Comparison of ENCODE assay signal across 2 cellular contexts in the genomic region with DNA sequence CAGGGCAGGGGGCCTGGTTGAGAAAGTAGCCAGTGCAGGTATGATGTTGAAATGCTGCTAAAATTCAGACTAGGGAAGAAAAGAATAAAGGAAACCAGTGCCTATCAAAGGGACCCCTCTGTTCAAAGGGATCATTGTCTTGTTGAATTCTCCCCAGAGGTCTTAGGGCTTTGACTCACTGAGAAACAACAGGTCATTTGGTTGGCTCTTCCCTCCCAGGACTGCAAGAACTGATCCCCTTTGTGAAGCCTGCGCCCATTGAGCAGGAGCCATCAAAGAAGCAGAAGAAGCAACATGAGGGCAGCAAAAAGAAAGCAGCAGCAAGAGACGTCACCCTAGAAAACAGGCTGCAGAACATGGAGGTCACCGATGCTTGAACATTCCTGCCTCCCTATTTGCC.
TF ChIP-seq lines count a peak whose summit lies in the region.

No MANE protein-coding gene starts in this region.

TF ChIP-seq in HEK293, 187 proteins besides CTCF, POLR2A, EP300 and RAD21:
- TF ChIP-seq ZNF521 (tag by site-specific recombination; IDR thresholded peaks at IDR 0.05): no peak
- peak; percentile 50; the same call in 1 of the 2 replicates for TF ChIP-seq SCRT2 (tag by site-specific recombination; IDR thresholded peaks at IDR 0.05)
- no peak for TF ChIP-seq ZFP41 (tag by site-specific recombination; IDR thresholded peaks at IDR 0.05; ENCODE audit: borderline replicate concordance)
- TF ChIP-seq, protein P1, sequence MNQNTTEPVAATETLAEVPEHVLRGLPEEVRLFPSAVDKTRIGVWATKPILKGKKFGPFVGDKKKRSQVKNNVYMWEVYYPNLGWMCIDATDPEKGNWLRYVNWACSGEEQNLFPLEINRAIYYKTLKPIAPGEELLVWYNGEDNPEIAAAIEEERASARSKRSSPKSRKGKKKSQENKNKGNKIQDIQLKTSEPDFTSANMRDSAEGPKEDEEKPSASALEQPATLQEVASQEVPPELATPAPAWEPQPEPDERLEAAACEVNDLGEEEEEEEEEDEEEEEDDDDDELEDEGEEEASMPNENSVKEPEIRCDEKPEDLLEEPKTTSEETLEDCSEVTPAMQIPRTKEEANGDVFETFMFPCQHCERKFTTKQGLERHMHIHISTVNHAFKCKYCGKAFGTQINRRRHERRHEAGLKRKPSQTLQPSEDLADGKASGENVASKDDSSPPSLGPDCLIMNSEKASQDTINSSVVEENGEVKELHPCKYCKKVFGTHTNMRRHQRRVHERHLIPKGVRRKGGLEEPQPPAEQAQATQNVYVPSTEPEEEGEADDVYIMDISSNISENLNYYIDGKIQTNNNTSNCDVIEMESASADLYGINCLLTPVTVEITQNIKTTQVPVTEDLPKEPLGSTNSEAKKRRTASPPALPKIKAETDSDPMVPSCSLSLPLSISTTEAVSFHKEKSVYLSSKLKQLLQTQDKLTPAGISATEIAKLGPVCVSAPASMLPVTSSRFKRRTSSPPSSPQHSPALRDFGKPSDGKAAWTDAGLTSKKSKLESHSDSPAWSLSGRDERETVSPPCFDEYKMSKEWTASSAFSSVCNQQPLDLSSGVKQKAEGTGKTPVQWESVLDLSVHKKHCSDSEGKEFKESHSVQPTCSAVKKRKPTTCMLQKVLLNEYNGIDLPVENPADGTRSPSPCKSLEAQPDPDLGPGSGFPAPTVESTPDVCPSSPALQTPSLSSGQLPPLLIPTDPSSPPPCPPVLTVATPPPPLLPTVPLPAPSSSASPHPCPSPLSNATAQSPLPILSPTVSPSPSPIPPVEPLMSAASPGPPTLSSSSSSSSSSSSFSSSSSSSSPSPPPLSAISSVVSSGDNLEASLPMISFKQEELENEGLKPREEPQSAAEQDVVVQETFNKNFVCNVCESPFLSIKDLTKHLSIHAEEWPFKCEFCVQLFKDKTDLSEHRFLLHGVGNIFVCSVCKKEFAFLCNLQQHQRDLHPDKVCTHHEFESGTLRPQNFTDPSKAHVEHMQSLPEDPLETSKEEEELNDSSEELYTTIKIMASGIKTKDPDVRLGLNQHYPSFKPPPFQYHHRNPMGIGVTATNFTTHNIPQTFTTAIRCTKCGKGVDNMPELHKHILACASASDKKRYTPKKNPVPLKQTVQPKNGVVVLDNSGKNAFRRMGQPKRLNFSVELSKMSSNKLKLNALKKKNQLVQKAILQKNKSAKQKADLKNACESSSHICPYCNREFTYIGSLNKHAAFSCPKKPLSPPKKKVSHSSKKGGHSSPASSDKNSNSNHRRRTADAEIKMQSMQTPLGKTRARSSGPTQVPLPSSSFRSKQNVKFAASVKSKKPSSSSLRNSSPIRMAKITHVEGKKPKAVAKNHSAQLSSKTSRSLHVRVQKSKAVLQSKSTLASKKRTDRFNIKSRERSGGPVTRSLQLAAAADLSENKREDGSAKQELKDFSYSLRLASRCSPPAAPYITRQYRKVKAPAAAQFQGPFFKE (tag by site-specific recombination; IDR thresholded peaks at IDR 0.05; ENCODE audit: borderline replicate concordance): no peak
- no peak for TF ChIP-seq ZNF658 (tag by site-specific recombination; IDR thresholded peaks at IDR 0.05)
- TF ChIP-seq ZNF10 (tag by site-specific recombination; IDR thresholded peaks at IDR 0.05): no peak
- TF ChIP-seq, protein P2, sequence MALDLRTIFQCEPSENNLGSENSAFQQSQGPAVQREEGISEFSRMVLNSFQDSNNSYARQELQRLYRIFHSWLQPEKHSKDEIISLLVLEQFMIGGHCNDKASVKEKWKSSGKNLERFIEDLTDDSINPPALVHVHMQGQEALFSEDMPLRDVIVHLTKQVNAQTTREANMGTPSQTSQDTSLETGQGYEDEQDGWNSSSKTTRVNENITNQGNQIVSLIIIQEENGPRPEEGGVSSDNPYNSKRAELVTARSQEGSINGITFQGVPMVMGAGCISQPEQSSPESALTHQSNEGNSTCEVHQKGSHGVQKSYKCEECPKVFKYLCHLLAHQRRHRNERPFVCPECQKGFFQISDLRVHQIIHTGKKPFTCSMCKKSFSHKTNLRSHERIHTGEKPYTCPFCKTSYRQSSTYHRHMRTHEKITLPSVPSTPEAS (tag by site-specific recombination; IDR thresholded peaks at IDR 0.05): no peak
- TF ChIP-seq GLIS2 (tag by site-specific recombination; IDR thresholded peaks at IDR 0.05): no peak

TF ChIP-seq in K562, 482 proteins besides CTCF, POLR2A, EP300 and RAD21:
- TF ChIP-seq DNMT1 (IDR thresholded peaks at IDR 0.05) (no peak), TCF7L2 (IDR thresholded peaks at IDR 0.05; ENCODE audit: low read depth, low read length) (no peak), BHLHE40 (IDR thresholded peaks at IDR 0.05; ENCODE audit: low read length) (no peak), POLR2AphosphoS2 (IDR thresholded peaks at IDR 0.05; ENCODE audit: low read length) (0 out of 2 replicates have a peak, but pooled peaks have one; percentile 16), PHF21A (IDR thresholded peaks at IDR 0.05; ENCODE audit: borderline replicate concordance, low read depth) (no peak), TAL1 (IDR thresholded peaks at IDR 0.05) (no peak)
- TF ChIP-seq, protein P3, sequence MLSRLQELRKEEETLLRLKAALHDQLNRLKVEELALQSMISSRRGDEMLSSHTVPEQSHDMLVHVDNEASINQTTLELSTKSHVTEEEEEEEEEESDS (CRISPR knock-in tag; IDR thresholded peaks at IDR 0.05): no peak
- TF ChIP-seq, protein P4, sequence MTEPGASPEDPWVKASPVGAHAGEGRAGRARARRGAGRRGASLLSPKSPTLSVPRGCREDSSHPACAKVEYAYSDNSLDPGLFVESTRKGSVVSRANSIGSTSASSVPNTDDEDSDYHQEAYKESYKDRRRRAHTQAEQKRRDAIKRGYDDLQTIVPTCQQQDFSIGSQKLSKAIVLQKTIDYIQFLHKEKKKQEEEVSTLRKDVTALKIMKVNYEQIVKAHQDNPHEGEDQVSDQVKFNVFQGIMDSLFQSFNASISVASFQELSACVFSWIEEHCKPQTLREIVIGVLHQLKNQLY (CRISPR knock-in tag; conservative IDR thresholded peaks at IDR 0.05): no peak
- TF ChIP-seq, protein P5, sequence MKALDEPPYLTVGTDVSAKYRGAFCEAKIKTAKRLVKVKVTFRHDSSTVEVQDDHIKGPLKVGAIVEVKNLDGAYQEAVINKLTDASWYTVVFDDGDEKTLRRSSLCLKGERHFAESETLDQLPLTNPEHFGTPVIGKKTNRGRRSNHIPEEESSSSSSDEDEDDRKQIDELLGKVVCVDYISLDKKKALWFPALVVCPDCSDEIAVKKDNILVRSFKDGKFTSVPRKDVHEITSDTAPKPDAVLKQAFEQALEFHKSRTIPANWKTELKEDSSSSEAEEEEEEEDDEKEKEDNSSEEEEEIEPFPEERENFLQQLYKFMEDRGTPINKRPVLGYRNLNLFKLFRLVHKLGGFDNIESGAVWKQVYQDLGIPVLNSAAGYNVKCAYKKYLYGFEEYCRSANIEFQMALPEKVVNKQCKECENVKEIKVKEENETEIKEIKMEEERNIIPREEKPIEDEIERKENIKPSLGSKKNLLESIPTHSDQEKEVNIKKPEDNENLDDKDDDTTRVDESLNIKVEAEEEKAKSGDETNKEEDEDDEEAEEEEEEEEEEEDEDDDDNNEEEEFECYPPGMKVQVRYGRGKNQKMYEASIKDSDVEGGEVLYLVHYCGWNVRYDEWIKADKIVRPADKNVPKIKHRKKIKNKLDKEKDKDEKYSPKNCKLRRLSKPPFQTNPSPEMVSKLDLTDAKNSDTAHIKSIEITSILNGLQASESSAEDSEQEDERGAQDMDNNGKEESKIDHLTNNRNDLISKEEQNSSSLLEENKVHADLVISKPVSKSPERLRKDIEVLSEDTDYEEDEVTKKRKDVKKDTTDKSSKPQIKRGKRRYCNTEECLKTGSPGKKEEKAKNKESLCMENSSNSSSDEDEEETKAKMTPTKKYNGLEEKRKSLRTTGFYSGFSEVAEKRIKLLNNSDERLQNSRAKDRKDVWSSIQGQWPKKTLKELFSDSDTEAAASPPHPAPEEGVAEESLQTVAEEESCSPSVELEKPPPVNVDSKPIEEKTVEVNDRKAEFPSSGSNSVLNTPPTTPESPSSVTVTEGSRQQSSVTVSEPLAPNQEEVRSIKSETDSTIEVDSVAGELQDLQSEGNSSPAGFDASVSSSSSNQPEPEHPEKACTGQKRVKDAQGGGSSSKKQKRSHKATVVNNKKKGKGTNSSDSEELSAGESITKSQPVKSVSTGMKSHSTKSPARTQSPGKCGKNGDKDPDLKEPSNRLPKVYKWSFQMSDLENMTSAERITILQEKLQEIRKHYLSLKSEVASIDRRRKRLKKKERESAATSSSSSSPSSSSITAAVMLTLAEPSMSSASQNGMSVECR (CRISPR knock-in tag; IDR thresholded peaks at IDR 0.05): 0 out of 2 replicates have a peak, but pooled peaks have one; percentile 28
